ENCODE assay signal across 2 cellular contexts in the genomic region with DNA sequence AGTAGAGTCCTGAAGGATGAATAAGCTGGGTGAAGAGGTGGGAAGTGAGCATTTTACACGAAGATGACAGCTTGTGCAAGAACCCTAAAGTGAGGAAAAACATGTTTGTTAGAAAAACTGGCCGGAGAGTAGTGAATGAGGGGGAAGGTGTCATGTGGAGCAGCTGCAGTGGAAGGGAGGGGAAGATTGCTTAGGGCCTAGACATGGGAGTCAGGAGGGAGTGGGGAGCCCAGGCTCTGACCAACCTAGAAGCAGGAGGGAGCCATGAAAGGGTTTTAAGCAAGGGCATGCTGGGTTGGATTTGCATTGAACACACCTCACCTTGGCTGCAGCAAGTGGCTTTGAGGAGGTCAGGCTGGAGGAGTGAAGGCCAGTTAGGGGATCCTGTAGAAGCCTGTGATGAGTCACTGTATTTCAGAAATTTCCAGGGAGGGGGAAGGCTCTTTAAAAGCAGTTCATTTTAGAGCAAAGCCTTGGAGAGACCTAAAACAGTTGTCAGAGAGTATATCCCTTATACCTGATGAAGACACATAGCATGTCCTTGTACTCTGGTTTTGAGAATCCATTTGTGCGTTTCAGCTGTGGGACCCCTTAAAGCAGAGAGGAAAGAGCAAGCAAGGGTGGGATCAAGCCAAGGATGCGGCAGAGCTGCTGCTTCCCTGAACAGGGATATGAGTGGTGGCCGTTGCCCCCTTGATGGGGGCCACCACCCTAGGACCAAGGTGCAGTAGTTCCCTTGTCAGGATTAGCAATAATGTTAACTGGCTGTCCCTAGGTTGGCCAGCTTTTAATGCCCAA.
TF ChIP-seq lines count a peak whose summit lies in the region.

No MANE protein-coding gene starts in this region.

TF ChIP-seq in IMR-90, 13 proteins besides CTCF, POLR2A, EP300 and RAD21:
- TF ChIP-seq, protein P1, sequence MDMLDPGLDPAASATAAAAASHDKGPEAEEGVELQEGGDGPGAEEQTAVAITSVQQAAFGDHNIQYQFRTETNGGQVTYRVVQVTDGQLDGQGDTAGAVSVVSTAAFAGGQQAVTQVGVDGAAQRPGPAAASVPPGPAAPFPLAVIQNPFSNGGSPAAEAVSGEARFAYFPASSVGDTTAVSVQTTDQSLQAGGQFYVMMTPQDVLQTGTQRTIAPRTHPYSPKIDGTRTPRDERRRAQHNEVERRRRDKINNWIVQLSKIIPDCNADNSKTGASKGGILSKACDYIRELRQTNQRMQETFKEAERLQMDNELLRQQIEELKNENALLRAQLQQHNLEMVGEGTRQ (IDR thresholded peaks at IDR 0.05; ENCODE audit: low read depth, low read length), result no peak
- no peak for TF ChIP-seq BHLHE40 (IDR thresholded peaks at IDR 0.05; ENCODE audit: low read depth, low read length)
- TF ChIP-seq, protein P2, sequence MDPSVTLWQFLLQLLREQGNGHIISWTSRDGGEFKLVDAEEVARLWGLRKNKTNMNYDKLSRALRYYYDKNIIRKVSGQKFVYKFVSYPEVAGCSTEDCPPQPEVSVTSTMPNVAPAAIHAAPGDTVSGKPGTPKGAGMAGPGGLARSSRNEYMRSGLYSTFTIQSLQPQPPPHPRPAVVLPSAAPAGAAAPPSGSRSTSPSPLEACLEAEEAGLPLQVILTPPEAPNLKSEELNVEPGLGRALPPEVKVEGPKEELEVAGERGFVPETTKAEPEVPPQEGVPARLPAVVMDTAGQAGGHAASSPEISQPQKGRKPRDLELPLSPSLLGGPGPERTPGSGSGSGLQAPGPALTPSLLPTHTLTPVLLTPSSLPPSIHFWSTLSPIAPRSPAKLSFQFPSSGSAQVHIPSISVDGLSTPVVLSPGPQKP (IDR thresholded peaks at IDR 0.05; ENCODE audit: borderline replicate concordance, low read depth, low read length), result no peak
- no peak for TF ChIP-seq MXI1 (IDR thresholded peaks at IDR 0.05; ENCODE audit: borderline replicate concordance, low read depth, low read length)

TF ChIP-seq in H1, 55 proteins besides CTCF, POLR2A, EP300 and RAD21:
- TF ChIP-seq, protein P3, sequence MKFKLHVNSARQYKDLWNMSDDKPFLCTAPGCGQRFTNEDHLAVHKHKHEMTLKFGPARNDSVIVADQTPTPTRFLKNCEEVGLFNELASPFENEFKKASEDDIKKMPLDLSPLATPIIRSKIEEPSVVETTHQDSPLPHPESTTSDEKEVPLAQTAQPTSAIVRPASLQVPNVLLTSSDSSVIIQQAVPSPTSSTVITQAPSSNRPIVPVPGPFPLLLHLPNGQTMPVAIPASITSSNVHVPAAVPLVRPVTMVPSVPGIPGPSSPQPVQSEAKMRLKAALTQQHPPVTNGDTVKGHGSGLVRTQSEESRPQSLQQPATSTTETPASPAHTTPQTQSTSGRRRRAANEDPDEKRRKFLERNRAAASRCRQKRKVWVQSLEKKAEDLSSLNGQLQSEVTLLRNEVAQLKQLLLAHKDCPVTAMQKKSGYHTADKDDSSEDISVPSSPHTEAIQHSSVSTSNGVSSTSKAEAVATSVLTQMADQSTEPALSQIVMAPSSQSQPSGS (IDR thresholded peaks at IDR 0.05; ENCODE audit: low read length), result no peak
- TF ChIP-seq YY1 (IDR thresholded peaks at IDR 0.05; ENCODE audit: low read depth, low read length) (no peak), RNF2 (IDR thresholded peaks at IDR 0.05; ENCODE audit: borderline replicate concordance, low read depth, low read length, missing control alignments, poor library complexity, severe bottlenecking) (no peak), CHD2 (IDR thresholded peaks at IDR 0.05; ENCODE audit: low read length) (no peak), GABPA (IDR thresholded peaks at IDR 0.05; ENCODE audit: borderline replicate concordance, insufficient read depth, low read length) (no peak), KDM4A (IDR thresholded peaks at IDR 0.05; ENCODE audit: low read depth, low read length, severe bottlenecking) (no peak), BCL11A (IDR thresholded peaks at IDR 0.05; ENCODE audit: low read depth in 2 of 2, low read length in 2 of 2) (no peak), TBP (IDR thresholded peaks at IDR 0.05; ENCODE audit: low read depth, low read length) (no peak), NANOG (IDR thresholded peaks at IDR 0.05; ENCODE audit: insufficient read depth, low read depth, low read length, poor library complexity, severe bottlenecking) (no peak), BRCA1 (IDR thresholded peaks at IDR 0.05; ENCODE audit: low read depth, low read length) (no peak), TAF7 (optimal IDR thresholded peaks at IDR 0.05; ENCODE audit: borderline replicate concordance, low read depth, low read length) (no peak), SUZ12 (IDR thresholded peaks at IDR 0.05; ENCODE audit: low read length) (no peak), SAP30 (IDR thresholded peaks at IDR 0.05; ENCODE audit: insufficient read depth, insufficient replicate concordance, low read length) (no peak)
